ENCODE assay signal across 15 cellular contexts in genomic region chr17:81494984-81495383, GRCh38. TPM values are rescaled to one million over a fixed set of nuclear protein-coding genes. Genes with fewer than 3 reads are reported as not detected.
DNase-seq lines count a peak whose midpoint lies in the region; ATAC-seq, FAIRE-seq and TF ChIP-seq lines count a peak whose summit lies in the region.
"Had no signal": no experiment of that assay in that cellular context is flagged by ENCODE, and none has a peak within 500 bp of the region (broad histone marks: within the 10 kb centered on the region; RNA-seq: fewer than 3 reads in every experiment).

No MANE protein-coding gene starts in this region.

- DNase-seq in A673 (ENCODE audit: low spot score) (peak; percentile 50), GM12891 (ENCODE audit: insufficient read length, low spot score) (no peak), NCI-H510A treated with DMSO at 0.1 percent for 48 hours (lab: John Stamatoyannopoulos, UW) (peak; percentile 71), cortex of kidney (lab: John Stamatoyannopoulos, UW) (no peak), chondrocyte (ENCODE audit: low spot score) (no peak)
- no peak for DNase-seq in effector CD4-positive, alpha-beta T cell
- DNase-seq: CD8-positive, alpha-beta T cell; stimulated activated CD4-positive, alpha-beta T cell treated with anti-CD3 and anti-CD28 coated beads, Interleukin-4, amount 100 ng/mL, for 4 hours; tibial artery had no signal

- CTCF ChIA-PET in A673 (lab: Charles Lee), result no interaction called here

- intact Hi-C loops in A673 (cut with micrococcal nuclease; ENCODE audit: unreplicated experiment), result no loop called here

- H3K4me1 Mint-ChIP-seq in brain, result peaks cover 45% of the 10 kb centered on the region
- peaks cover 7% of the 10 kb centered on the region for H3K4me1 Mint-ChIP-seq in chondrocyte (ENCODE audit: low read depth)

- H3K9me3 ChIP-seq in A673 (ENCODE audit: low read depth, low read length, poor library complexity, severe bottlenecking), result no peaks in the 10 kb centered on the region
- H3K9me3 ChIP-seq: neutrophil, tibial artery had no signal

- no peak overlapping the region for H3K4me3 ChIP-seq in A673 (ENCODE audit: low read depth, low read length, poor library complexity, severe bottlenecking)
- H3K4me3 ChIP-seq: tibial artery had no signal

- no TSS peak for BruUV-seq in A673 (replicated peaks; lab: Mats Ljungman, UMichigan)

- TF ChIP-seq CTCF in A673 (conservative IDR thresholded peaks at IDR 0.05; ENCODE audit: low read depth, low read length), result no peak
- no peak for TF ChIP-seq CTCF in brain (conservative IDR thresholded peaks at IDR 0.05)
- TF ChIP-seq CTCF in chondrocyte (IDR thresholded peaks at IDR 0.05), result no peak

- peak overlapping the region in 4 of 5 experiments; percentile 57 to 68 (median 64) for H3K4me3 Mint-ChIP-seq in brain
- no peak overlapping the region for H3K4me3 Mint-ChIP-seq in chondrocyte (ENCODE audit: unreplicated experiment)
- H3K4me3 Mint-ChIP-seq: activated naive CD8-positive, alpha-beta T cell; CD8-positive, alpha-beta T cell had no signal

- TF ChIP-seq POLR2A in GM12891 (IDR thresholded peaks at IDR 0.05; ENCODE audit: low read depth, low read length), result no peak

- peaks cover 6% of the 10 kb centered on the region for H3K27me3 Mint-ChIP-seq in brain
- peaks cover 5% of the 10 kb centered on the region for H3K27me3 Mint-ChIP-seq in chondrocyte (ENCODE audit: low read depth)
- H3K27me3 Mint-ChIP-seq: activated naive CD8-positive, alpha-beta T cell had no signal

- H3K4me1 ChIP-seq in A673 (ENCODE audit: insufficient read depth, low read length, poor library complexity, severe bottlenecking), result peaks cover 5% of the 10 kb centered on the region

- no peaks in the 10 kb centered on the region for H3K36me3 ChIP-seq in A673 (ENCODE audit: insufficient read depth, low read length, poor library complexity, severe bottlenecking)
- H3K36me3 ChIP-seq: neutrophil, tibial artery had no signal

- POLR2A ChIA-PET in A673 (lab: Charles Lee; ENCODE audit: low non-redundant PET), result no interaction called here

- ATAC-seq in GM21423 (IDR thresholded peaks at IDR 0.05; ENCODE audit: unreplicated experiment), result no peak
- ATAC-seq: CD8-positive, alpha-beta T cell had no signal

- H3K36me3 Mint-ChIP-seq in brain, result no peaks in the 10 kb centered on the region
- no peaks in the 10 kb centered on the region for H3K36me3 Mint-ChIP-seq in chondrocyte (ENCODE audit: low read depth)
- H3K36me3 Mint-ChIP-seq: activated naive CD8-positive, alpha-beta T cell; CD8-positive, alpha-beta T cell had no signal

- no peak overlapping the region for H3K27ac ChIP-seq in A673 (ENCODE audit: low read depth, low read length, poor library complexity, severe bottlenecking)
- H3K27ac ChIP-seq: HL-60, neutrophil, tibial artery had no signal

- H3K27ac Mint-ChIP-seq in brain, result peak overlapping the region; percentile 6 to 85 (median 39)
- H3K27ac Mint-ChIP-seq in chondrocyte (ENCODE audit: unreplicated experiment), result no peak overlapping the region
- H3K27ac Mint-ChIP-seq: activated naive CD8-positive, alpha-beta T cell; CD8-positive, alpha-beta T cell had no signal

- H3K9me3 Mint-ChIP-seq in brain (peaks cover 0 to 3% (median 0%) of the 10 kb centered on the region in 5 experiments), chondrocyte (ENCODE audit: low read depth) (no peaks in the 10 kb centered on the region)
- H3K9me3 Mint-ChIP-seq: CD8-positive, alpha-beta T cell had no signal

- FAIRE-seq in GM12891 (lab: Jason Lieb, UNC), result peak; percentile 13
- FAIRE-seq: H54 had no signal

- H3K27me3 ChIP-seq in A673 (replicated peaks; ENCODE audit: insufficient read depth, low read depth, low read length, poor library complexity), result no peaks in the 10 kb centered on the region

TF ChIP-seq in GM12891, 5 proteins besides CTCF, POLR2A, EP300 and RAD21:
- TF ChIP-seq TAF1 (IDR thresholded peaks at IDR 0.05; ENCODE audit: low read depth, low read length), result no peak
- TF ChIP-seq SPI1 (IDR thresholded peaks at IDR 0.05; ENCODE audit: low read depth, low read length), result no peak
- no peak for TF ChIP-seq PAX5 (IDR thresholded peaks at IDR 0.05; ENCODE audit: insufficient read depth, low read length, severe bottlenecking)
- TF ChIP-seq POLR2AphosphoS5 (IDR thresholded peaks at IDR 0.05; ENCODE audit: low read depth, low read length), result no peak
- no peak for TF ChIP-seq POU2F2 (IDR thresholded peaks at IDR 0.05; ENCODE audit: low read depth, low read length)

RNA-seq across cellular contexts. Expression of gene ACTG1, which starts 17.6 kb away (rescaled TPM):
- total RNA-seq in A673 (2021) (2,855 and 3,247 TPM in 2 replicates), chondrocyte (3,639 to 4,575 TPM (median 4,567 TPM) in 3 replicates)
- polyA plus RNA-seq in GM12891 (2012; ENCODE audit: low read depth, missing spikeins), result 3,652 TPM
- polyA plus RNA-seq in brain (ENCODE audit: insufficient read depth, low read depth, low replicate concordance), result 5,204 TPM

RNA-seq across cellular contexts. Expression of gene FSCN2, which starts 33.2 kb away (rescaled TPM):
- 0.26 and 0.31 TPM in 2 replicates for total RNA-seq in A673 (2021)
- polyA plus RNA-seq in GM12891 (2012; ENCODE audit: low read depth, missing spikeins), result 1.5 TPM
- polyA plus RNA-seq in brain (ENCODE audit: insufficient read depth, low read depth, low replicate concordance), result 1.3 TPM
- 4.1 to 6.1 TPM (median 5.3 TPM) in 3 replicates for total RNA-seq in chondrocyte

RNA-seq across cellular contexts. Expression of gene FAAP100, which starts 57.2 kb away (rescaled TPM):
- 49.4 and 49.5 TPM in 2 replicates for total RNA-seq in A673 (2021)
- 12.7 TPM for polyA plus RNA-seq in GM12891 (2012; ENCODE audit: low read depth, missing spikeins)
- 25.8 TPM for polyA plus RNA-seq in brain (ENCODE audit: insufficient read depth, low read depth, low replicate concordance)
- total RNA-seq in chondrocyte, result 39.8 to 62.7 TPM (median 43.1 TPM) in 3 replicates

Comparison
In these comparisons a context has a peak if more than half of its experiments do, and no peak if none do; other contexts are left out.
1. DNase-seq: peak in A673 (single experiment) and NCI-H510A treated with DMSO at 0.1 percent for 48 hours (single experiment); none in GM12891 (single experiment), cortex of kidney (single experiment), effector CD4-positive, alpha-beta T cell (single experiment) and chondrocyte (single experiment).